Comparison of ENCODE assay signal across 25 cellular contexts in the genomic region with DNA sequence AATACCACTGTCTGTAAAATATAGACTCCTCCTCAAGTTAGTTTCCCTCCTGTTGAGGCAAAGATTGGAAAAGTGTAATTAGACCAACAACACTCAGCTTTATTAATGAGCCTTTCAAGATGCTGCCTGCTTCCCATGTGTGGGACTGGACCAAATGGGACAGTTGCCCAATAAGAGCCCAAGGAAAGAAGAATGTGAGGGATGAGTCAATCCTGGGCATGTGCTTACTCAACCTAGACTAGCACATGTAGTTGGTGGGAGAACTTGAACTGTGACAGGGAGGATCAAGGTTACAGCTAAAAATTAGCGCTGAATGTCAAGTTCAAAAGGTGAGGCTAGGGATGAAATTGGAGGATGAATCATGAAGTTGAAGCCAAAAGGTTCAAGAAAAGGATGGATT.
"Had no signal": no experiment of that assay in that cellular context is flagged by ENCODE, and none has a peak within 500 bp of the region (broad histone marks: within the 10 kb centered on the region; RNA-seq: fewer than 3 reads in every experiment).

No MANE protein-coding gene starts in this region.

- H3K27ac ChIP-seq: brain microvascular endothelial cell, esophagus muscularis mucosa, spleen, transverse colon, vagina, WERI-Rb-1 had no signal

- H3K9me3 Mint-ChIP-seq: activated CD4-positive, alpha-beta memory T cell treated with anti-CD3 and anti-CD28 coated beads for 36 hours; activated T-cell treated with anti-CD3 and anti-CD28 coated beads, Interleukin-2, amount 50 U/mL, for 24 hours; activated T-helper 17 cell treated with anti-CD3 and anti-CD28 coated beads, Interleukin-2, amount 50 U/mL, for 72 hours had no signal

- ATAC-seq: activated CD4-positive, CD25-positive, alpha-beta regulatory T cell treated with anti-CD3 and anti-CD28 coated beads, Interleukin-2, amount 50 U/mL, for 24 hours; activated T-helper 17 cell treated with anti-CD3 and anti-CD28 coated beads, Interleukin-2, amount 50 U/mL, for 72 hours; left colon; naive thymus-derived CD8-positive, alpha-beta T cell; right cardiac atrium; T-helper 17 cell had no signal

- H3K27ac Mint-ChIP-seq: activated CD4-positive, alpha-beta memory T cell treated with anti-CD3 and anti-CD28 coated beads for 36 hours; activated T-cell treated with anti-CD3 and anti-CD28 coated beads, Interleukin-2, amount 50 U/mL, for 24 hours; activated T-helper 17 cell treated with anti-CD3 and anti-CD28 coated beads, Interleukin-2, amount 50 U/mL, for 72 hours; memory B cell; naive thymus-derived CD8-positive, alpha-beta T cell; T-helper 17 cell had no signal

- H3K27me3 Mint-ChIP-seq: activated CD4-positive, alpha-beta memory T cell treated with anti-CD3 and anti-CD28 coated beads for 36 hours had no signal

- H3K4me3 ChIP-seq: esophagus muscularis mucosa, spleen, transverse colon, vagina had no signal

- H3K4me3 Mint-ChIP-seq: activated CD4-positive, alpha-beta memory T cell treated with anti-CD3 and anti-CD28 coated beads for 36 hours; activated T-cell treated with anti-CD3 and anti-CD28 coated beads, Interleukin-2, amount 50 U/mL, for 24 hours; activated T-helper 17 cell treated with anti-CD3 and anti-CD28 coated beads, Interleukin-2, amount 50 U/mL, for 72 hours; memory B cell; naive thymus-derived CD8-positive, alpha-beta T cell; T-helper 17 cell had no signal

- DNase-seq: activated CD4-positive, alpha-beta memory T cell treated with anti-CD3 and anti-CD28 coated beads for 36 hours; activated CD4-positive, alpha-beta T cell treated with anti-CD3 and anti-CD28 coated beads for 48 hours; activated CD8-positive, alpha-beta memory T cell treated with anti-CD3 and anti-CD28 coated beads, Interleukin-2, amount 50 U/mL, for 4 hours; activated gamma-delta T cell treated with Interleukin-2 at 50 U/mL for 16 hours; activated naive CD4-positive, alpha-beta T cell treated with anti-CD3 and anti-CD28 coated beads, Interleukin-2, amount 50 U/mL, for 16 hours; activated T-cell treated with anti-CD3 and anti-CD28 coated beads, Interleukin-2, amount 50 U/mL, for 24 hours; amniotic stem cell; brain microvascular endothelial cell; central memory CD4-positive, alpha-beta T cell; glutamatergic neuron; left colon; naive thymus-derived CD8-positive, alpha-beta T cell; posterior cingulate gyrus; right cardiac atrium; spleen; stimulated activated naive CD4-positive, alpha-beta T cell; T-helper 17 cell; T1000; transverse colon; WERI-Rb-1 had no signal

- H3K36me3 Mint-ChIP-seq: activated CD4-positive, alpha-beta memory T cell treated with anti-CD3 and anti-CD28 coated beads for 36 hours; memory B cell had no signal

- H3K4me1 Mint-ChIP-seq: activated T-helper 17 cell treated with anti-CD3 and anti-CD28 coated beads, Interleukin-2, amount 50 U/mL, for 72 hours had no signal
